1 cellular context compared by ENCODE assay signal in genomic region chr17:39951924-39952664, GRCh38.
TF ChIP-seq lines count a peak whose summit lies in the region.

No MANE protein-coding gene starts in this region.

TF ChIP-seq in GM23338, 12 proteins besides CTCF, POLR2A, EP300 and RAD21 (continued from another document):
- TF ChIP-seq ZNF462 (CRISPR knock-in tag; IDR thresholded peaks at IDR 0.05) (no peak), ETS1 (IDR thresholded peaks at IDR 0.05) (no peak)
